20 cellular contexts compared by ENCODE assay signal in genomic region chr9:28848671-28849070, GRCh38.
A peak's percentile ranks its signal among the peaks of the same experiment; 100 is the strongest.
DNase-seq lines count a peak whose midpoint lies in the region; TF ChIP-seq lines count a peak whose summit lies in the region.
"Had no signal": no experiment of that assay in that cellular context is flagged by ENCODE, and none has a peak within 500 bp of the region (broad histone marks: within the 10 kb centered on the region; RNA-seq: fewer than 3 reads in every experiment).

No MANE protein-coding gene starts in this region.

- H3K9me3 ChIP-seq in A673 (ENCODE audit: low read depth, low read length, poor library complexity, severe bottlenecking) (no peaks in the 10 kb centered on the region), smooth muscle cell (replicated peaks; ENCODE audit: low read depth) (no peaks in the 10 kb centered on the region)
- H3K9me3 ChIP-seq: A549, BE2C, BLaER1, Caco-2 had no signal

- no peak overlapping the region for H3K9ac ChIP-seq in smooth muscle cell (ENCODE audit: low read depth)
- H3K9ac ChIP-seq: BLaER1 had no signal

- intact Hi-C loops in A673 (cut with micrococcal nuclease; ENCODE audit: unreplicated experiment), result no loop called here

- BruUV-seq in A673 (replicated peaks; lab: Mats Ljungman, UMichigan), result no TSS peak

- H3K4me3 ChIP-seq in A673 (ENCODE audit: low read depth, low read length, poor library complexity, severe bottlenecking), result no peak overlapping the region
- H3K4me3 ChIP-seq in choroid plexus epithelial cell (ENCODE audit: low read depth, low read length), result no peak overlapping the region
- H3K4me3 ChIP-seq in fibroblast of villous mesenchyme (ENCODE audit: low read depth, low read length), result no peak overlapping the region
- no peak overlapping the region for H3K4me3 ChIP-seq in smooth muscle cell
- H3K4me3 ChIP-seq: A549, BLaER1, GM12878 had no signal

- H3K36me3 ChIP-seq in A673 (ENCODE audit: insufficient read depth, low read length, poor library complexity, severe bottlenecking), result no peaks in the 10 kb centered on the region
- no peaks in the 10 kb centered on the region for H3K36me3 ChIP-seq in smooth muscle cell (ENCODE audit: low read depth)
- H3K36me3 ChIP-seq: BE2C, BLaER1 had no signal

- whole genome bisulfite sequencing in smooth muscle cell (ENCODE audit: low lambda C conversion rate), result 46% methylated on average over 2 of the region's 2 CpGs

- H3K27me3 ChIP-seq in A673 (replicated peaks; ENCODE audit: insufficient read depth, low read depth, low read length, poor library complexity) (no peaks in the 10 kb centered on the region), smooth muscle cell (ENCODE audit: low read depth) (no peaks in the 10 kb centered on the region)
- H3K27me3 ChIP-seq: BE2C, BLaER1 had no signal

- H3K4me2 ChIP-seq in smooth muscle cell, result peak overlapping the region; percentile 60
- H3K4me2 ChIP-seq: A549, BLaER1 had no signal

- TF ChIP-seq CTCF in A673 (conservative IDR thresholded peaks at IDR 0.05; ENCODE audit: low read depth, low read length), result no peak
- no peak for TF ChIP-seq CTCF in choroid plexus epithelial cell (conservative IDR thresholded peaks at IDR 0.05; ENCODE audit: low read depth, low read length)
- TF ChIP-seq CTCF in fibroblast of villous mesenchyme (IDR thresholded peaks at IDR 0.05; ENCODE audit: insufficient read depth, low read depth, low read length), result no peak
- TF ChIP-seq CTCF in smooth muscle cell (IDR thresholded peaks at IDR 0.05; ENCODE audit: borderline replicate concordance, insufficient read depth, poor library complexity, severe bottlenecking), result no peak

- CTCF ChIA-PET in A673 (lab: Charles Lee), result no interaction called here

- H4K20me1 ChIP-seq in smooth muscle cell (ENCODE audit: low read depth), result no peaks in the 10 kb centered on the region
- H4K20me1 ChIP-seq: BLaER1 had no signal

- H3K4me1 ChIP-seq in A673 (ENCODE audit: insufficient read depth, low read length, poor library complexity, severe bottlenecking) (peaks cover 50% of the 10 kb centered on the region), smooth muscle cell (ENCODE audit: low read depth) (peaks cover 5% of the 10 kb centered on the region)
- H3K4me1 ChIP-seq: A549, BE2C, BLaER1, Caco-2 had no signal

- H3K27ac ChIP-seq in A673 (ENCODE audit: low read depth, low read length, poor library complexity, severe bottlenecking), result peak overlapping the region; percentile 63
- H3K27ac ChIP-seq in smooth muscle cell (ENCODE audit: low read depth), result peak overlapping the region; percentile 62
- H3K27ac ChIP-seq: 22Rv1, A549, BLaER1, C4-2B had no signal

- no peaks in the 10 kb centered on the region for H3K79me2 ChIP-seq in smooth muscle cell (ENCODE audit: low read depth)

- POLR2A ChIA-PET in A673 (lab: Charles Lee; ENCODE audit: low non-redundant PET), result no interaction called here

- DNase-seq in A673 (ENCODE audit: low spot score), result peak; percentile 75
- DNase-seq in choroid plexus epithelial cell (ENCODE audit: low read depth), result peak; percentile 32
- peak; percentile 72 for DNase-seq in fibroblast of villous mesenchyme (ENCODE audit: low read depth)
- DNase-seq in smooth muscle cell (lab: John Stamatoyannopoulos, UW; ENCODE audit: unreplicated experiment), result no peak
- DNase-seq in hypothalamus (lab: John Stamatoyannopoulos, UW), result no peak
- no peak for DNase-seq in GM03348 (ENCODE audit: low spot score)
- no peak for DNase-seq in NCI-H524 treated with DMSO at 0.1 percent for 48 hours (lab: John Stamatoyannopoulos, UW)
- DNase-seq: ACHN; BE2C; Caco-2; Calu3; CD4-positive, alpha-beta T cell; CD8-positive, alpha-beta T cell; DMS79 treated with DMSO at 0.1 percent for 48 hours; GF-D8 had no signal

- no peaks in the 10 kb centered on the region for H3F3A ChIP-seq in smooth muscle cell (ENCODE audit: low read depth)

- no peak overlapping the region for H2AFZ ChIP-seq in smooth muscle cell (ENCODE audit: low read depth)

Comparison
In these comparisons a context has a peak if more than half of its experiments do, and no peak if none do; other contexts are left out.
1. DNase-seq: peak in A673 (single experiment), choroid plexus epithelial cell (single experiment) and fibroblast of villous mesenchyme (single experiment); none in smooth muscle cell (single experiment), hypothalamus (0 of 51), GM03348 (single experiment) and NCI-H524 treated with DMSO at 0.1 percent for 48 hours (single experiment).